In the genomic region with DNA sequence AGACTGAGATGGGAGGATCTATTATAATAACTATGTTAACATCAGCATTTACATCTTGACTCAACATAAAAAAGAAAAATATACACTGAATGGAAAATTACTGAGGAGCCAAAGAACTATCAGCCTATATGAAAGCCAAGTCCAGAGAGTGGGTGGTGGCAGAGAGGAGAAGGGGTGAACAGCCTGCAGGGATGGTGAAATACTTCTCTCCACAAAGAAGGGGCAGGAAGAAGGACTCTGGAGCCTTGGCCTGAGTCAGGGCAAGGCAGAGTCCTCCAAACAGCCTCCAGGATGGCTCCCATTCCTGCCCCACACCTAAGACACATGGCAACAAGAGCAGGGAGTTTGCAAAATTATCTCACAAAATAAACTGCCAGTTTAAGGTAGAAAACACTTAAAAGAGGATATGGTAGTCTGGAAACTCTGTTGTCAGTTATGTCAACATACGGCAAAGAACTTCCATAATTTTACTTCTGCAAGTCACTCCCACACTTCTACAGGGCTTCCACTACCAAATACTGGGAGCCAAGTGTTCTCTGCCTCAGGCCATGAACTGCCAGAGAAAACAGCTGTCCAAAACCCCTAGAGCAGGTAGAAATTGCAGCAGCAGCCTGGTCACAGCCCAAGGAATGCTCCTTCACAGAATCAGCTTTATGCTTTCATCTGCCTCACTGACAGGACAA, we compare ENCODE assay signal across 2 cellular contexts.
TF ChIP-seq lines count a peak whose summit lies in the region.

No MANE protein-coding gene starts in this region.

TF ChIP-seq in GM23338, 12 proteins besides CTCF, POLR2A, EP300 and RAD21:
- TF ChIP-seq STAT1 (IDR thresholded peaks at IDR 0.05; ENCODE audit: unreplicated experiment) (no peak), EZH2phosphoT487 (IDR thresholded peaks at IDR 0.05; ENCODE audit: unreplicated experiment) (no peak), NANOG (IDR thresholded peaks at IDR 0.05; ENCODE audit: borderline replicate concordance) (no peak), CREB1 (CRISPR knock-in tag; IDR thresholded peaks at IDR 0.05; ENCODE audit: low read depth) (no peak), JUNB (IDR thresholded peaks at IDR 0.05; ENCODE audit: unreplicated experiment) (no peak), POLR2AphosphoS5 (IDR thresholded peaks at IDR 0.05; ENCODE audit: low read depth) (no peak)
- TF ChIP-seq, protein P1, sequence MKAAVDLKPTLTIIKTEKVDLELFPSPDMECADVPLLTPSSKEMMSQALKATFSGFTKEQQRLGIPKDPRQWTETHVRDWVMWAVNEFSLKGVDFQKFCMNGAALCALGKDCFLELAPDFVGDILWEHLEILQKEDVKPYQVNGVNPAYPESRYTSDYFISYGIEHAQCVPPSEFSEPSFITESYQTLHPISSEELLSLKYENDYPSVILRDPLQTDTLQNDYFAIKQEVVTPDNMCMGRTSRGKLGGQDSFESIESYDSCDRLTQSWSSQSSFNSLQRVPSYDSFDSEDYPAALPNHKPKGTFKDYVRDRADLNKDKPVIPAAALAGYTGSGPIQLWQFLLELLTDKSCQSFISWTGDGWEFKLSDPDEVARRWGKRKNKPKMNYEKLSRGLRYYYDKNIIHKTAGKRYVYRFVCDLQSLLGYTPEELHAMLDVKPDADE (IDR thresholded peaks at IDR 0.05): no peak
TF ChIP-seq in GM23338: peak in this region for 0.

TF ChIP-seq in K562, 482 proteins besides CTCF, POLR2A, EP300 and RAD21:
- TF ChIP-seq MCM5 (IDR thresholded peaks at IDR 0.05; ENCODE audit: low read depth): no peak
